In the genomic region with DNA sequence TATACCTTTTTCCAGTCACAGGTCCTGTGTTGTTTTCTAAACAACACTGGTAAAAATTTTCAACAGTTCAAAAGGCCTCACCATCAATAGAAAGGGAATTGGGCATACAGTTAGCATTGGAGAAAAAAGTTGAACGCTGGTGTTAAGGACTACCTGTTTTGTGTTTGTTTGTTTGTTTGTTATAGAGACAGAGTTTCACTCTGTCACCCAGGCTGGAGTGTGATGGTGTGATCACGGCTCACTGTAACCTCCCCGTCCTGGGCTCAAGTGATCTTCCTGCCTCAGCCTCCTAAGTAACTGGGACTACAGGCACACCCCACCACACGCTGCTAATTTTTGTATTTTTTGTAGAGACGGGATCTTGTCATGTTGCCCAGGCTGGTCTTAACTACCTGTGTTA, we compare ENCODE assay signal across 22 cellular contexts.
A peak's percentile ranks its signal among the peaks of the same experiment; 100 is the strongest.
DNase-seq lines count a peak whose midpoint lies in the region; ATAC-seq and TF ChIP-seq lines count a peak whose summit lies in the region.
"Had no signal": no experiment of that assay in that cellular context is flagged by ENCODE, and none has a peak within 500 bp of the region (broad histone marks: within the 10 kb centered on the region; RNA-seq: fewer than 3 reads in every experiment).

No MANE protein-coding gene starts in this region.

- H3K27ac Mint-ChIP-seq in activated naive CD8-positive, alpha-beta T cell, result no peak overlapping the region
- no peak overlapping the region for H3K27ac Mint-ChIP-seq in activated naive CD8-positive, alpha-beta T cell treated with anti-CD3 and anti-CD28 coated beads for 36 hours
- peak overlapping the region in 1 of 10 donors; percentile 34 for H3K27ac Mint-ChIP-seq in naive thymus-derived CD8-positive, alpha-beta T cell
- H3K27ac Mint-ChIP-seq: activated CD4-positive, alpha-beta T cell treated with anti-CD3 and anti-CD28 coated beads, Interleukin-2, amount 10 ng/mL, durations not matched to agents 24 days and 14 days; activated T-helper 2 cell treated with anti-CD3 and anti-CD28 coated beads, Interferon-gamma antibody, Interleukin-2, Interleukin-4, amounts not matched to agents 10 μg/mL and 5 μg/mL and 100 μg/mL, durations not matched to agents 14 hours and 24 hours and 36 hours; stimulated activated naive CD8-positive, alpha-beta T cell treated with anti-CD3 and anti-CD28 coated beads, Interleukin-15, amount 100 ng/mL, for 72 hours; T-helper 1 cell treated with Interleukin-12 subunit alpha and Interleukin-12 subunit beta and Interleukin-4 antibody, amounts not matched to agents 30 μg/mL and 1 μg/mL, for 36 hours had no signal

- no peak for ATAC-seq in naive thymus-derived CD8-positive, alpha-beta T cell
- no peak for ATAC-seq in GM18873 (IDR thresholded peaks at IDR 0.05; ENCODE audit: low FRiP score, unreplicated experiment)
- ATAC-seq: stimulated activated naive CD8-positive, alpha-beta T cell treated with anti-CD3 and anti-CD28 coated beads, Interleukin-15, amount 100 ng/mL, for 72 hours; upper lobe of right lung had no signal

- no peaks in the 10 kb centered on the region for H3K27me3 ChIP-seq in brain microvascular endothelial cell (replicated peaks)
- H3K27me3 ChIP-seq: adrenal gland had no signal

- in situ Hi-C loops in brain microvascular endothelial cell (cut with HindIII; ENCODE audit: low pct_ligation_motif_present, low sequenced_read_pairs), result no loop called here

- H3K27ac ChIP-seq in brain microvascular endothelial cell, result peak overlapping the region; percentile 82
- H3K27ac ChIP-seq: BLaER1 treated with 17β-estradiol and CSF1 and Interleukin-3, amounts not matched to agents 10 nM and 100 nM; KMS-11 had no signal

- H3K4me3 Mint-ChIP-seq in activated naive CD8-positive, alpha-beta T cell, result peak overlapping the region; percentile 77
- H3K4me3 Mint-ChIP-seq in activated naive CD8-positive, alpha-beta T cell treated with anti-CD3 and anti-CD28 coated beads for 36 hours, result no peak overlapping the region
- H3K4me3 Mint-ChIP-seq in naive thymus-derived CD8-positive, alpha-beta T cell, result peak overlapping the region in 9 of 10 donors; percentile 35 to 81 (median 72)
- H3K4me3 Mint-ChIP-seq: T-helper 1 cell treated with Interleukin-12 subunit alpha and Interleukin-12 subunit beta and Interleukin-4 antibody, amounts not matched to agents 30 μg/mL and 1 μg/mL, for 36 hours had no signal

- peaks cover 38% of the 10 kb centered on the region for H3K27me3 Mint-ChIP-seq in activated naive CD8-positive, alpha-beta T cell
- H3K27me3 Mint-ChIP-seq in activated naive CD8-positive, alpha-beta T cell treated with anti-CD3 and anti-CD28 coated beads for 36 hours, result peaks cover 73% of the 10 kb centered on the region
- H3K27me3 Mint-ChIP-seq in naive thymus-derived CD8-positive, alpha-beta T cell, result peaks cover 50 to 78% (median 67%) of the 10 kb centered on the region in 5 donors

- DNase-seq in activated naive CD8-positive, alpha-beta T cell treated with anti-CD3 and anti-CD28 coated beads for 36 hours, result no peak
- no peak for DNase-seq in brain microvascular endothelial cell
- DNase-seq in naive thymus-derived CD8-positive, alpha-beta T cell, result no peak
- no peak for DNase-seq in foreskin fibroblast
- no peak for DNase-seq in germinal center (ENCODE audit: low spot score)
- no peak for DNase-seq in A172 (ENCODE audit: low spot score)
- DNase-seq: activated CD4-positive, alpha-beta T cell treated with anti-CD3 and anti-CD28 coated beads, Interleukin-2, amount 10 ng/mL, durations not matched to agents 24 days and 14 days; adrenal gland; DMS153; GDM1; hypothalamus; NCI-H1694 treated with DMSO at 0.1 percent for 48 hours; NCI-H774; stimulated activated CD4-positive, alpha-beta T cell treated with anti-CD3 and anti-CD28 coated beads, Interleukin-4, amount 100 ng/mL, for 4 hours; stimulated activated naive CD8-positive, alpha-beta T cell treated with anti-CD3 and anti-CD28 coated beads, Interleukin-15, amount 100 ng/mL, for 72 hours; upper lobe of right lung had no signal

- no peak overlapping the region for H3K4me3 ChIP-seq in brain microvascular endothelial cell (ENCODE audit: low read depth, low read length)
- H3K4me3 ChIP-seq in foreskin fibroblast (ENCODE audit: low read depth in 1 of 2, low read length in 2 of 2), result no peak overlapping the region
- H3K4me3 ChIP-seq: BLaER1 treated with 17β-estradiol and CSF1 and Interleukin-3, amounts not matched to agents 10 nM and 100 nM had no signal

- H3K4me1 Mint-ChIP-seq in activated naive CD8-positive, alpha-beta T cell (ENCODE audit: low read depth), result peaks cover 17% of the 10 kb centered on the region
- H3K4me1 Mint-ChIP-seq in activated naive CD8-positive, alpha-beta T cell treated with anti-CD3 and anti-CD28 coated beads for 36 hours, result peaks cover 9% of the 10 kb centered on the region
- peaks cover 17 to 26% (median 22%) of the 10 kb centered on the region in 4 donors for H3K4me1 Mint-ChIP-seq in naive thymus-derived CD8-positive, alpha-beta T cell

- TF ChIP-seq CTCF in brain microvascular endothelial cell (IDR thresholded peaks at IDR 0.05; ENCODE audit: low read depth, low read length, missing control alignments) (no peak), foreskin fibroblast (IDR thresholded peaks at IDR 0.05; ENCODE audit: low read depth, low read length) (no peak)

- H3K9me3 Mint-ChIP-seq in activated naive CD8-positive, alpha-beta T cell (ENCODE audit: low read depth), result no peaks in the 10 kb centered on the region
- H3K9me3 Mint-ChIP-seq in activated naive CD8-positive, alpha-beta T cell treated with anti-CD3 and anti-CD28 coated beads for 36 hours, result no peaks in the 10 kb centered on the region
- peaks cover 0 to 3% (median 0%) of the 10 kb centered on the region in 9 donors for H3K9me3 Mint-ChIP-seq in naive thymus-derived CD8-positive, alpha-beta T cell
- H3K9me3 Mint-ChIP-seq: activated CD4-positive, alpha-beta T cell treated with anti-CD3 and anti-CD28 coated beads, Interleukin-2, amount 10 ng/mL, durations not matched to agents 24 days and 14 days; activated T-helper 2 cell treated with anti-CD3 and anti-CD28 coated beads, Interferon-gamma antibody, Interleukin-2, Interleukin-4, amounts not matched to agents 10 μg/mL and 5 μg/mL and 100 μg/mL, durations not matched to agents 14 hours and 24 hours and 36 hours; T-helper 1 cell treated with Interleukin-12 subunit alpha and Interleukin-12 subunit beta and Interleukin-4 antibody, amounts not matched to agents 30 μg/mL and 1 μg/mL, for 36 hours had no signal

- no peaks in the 10 kb centered on the region for H3K36me3 ChIP-seq in brain microvascular endothelial cell (replicated peaks)
- H3K36me3 ChIP-seq: adrenal gland; BLaER1 treated with 17β-estradiol and CSF1 and Interleukin-3, amounts not matched to agents 10 nM and 100 nM; upper lobe of right lung had no signal

- POLR2A ChIA-PET in naive thymus-derived CD8-positive, alpha-beta T cell (lab: Charles Lee), result no interaction called here

- H3K36me3 Mint-ChIP-seq in activated naive CD8-positive, alpha-beta T cell, result peaks cover 4% of the 10 kb centered on the region
- no peaks in the 10 kb centered on the region for H3K36me3 Mint-ChIP-seq in activated naive CD8-positive, alpha-beta T cell treated with anti-CD3 and anti-CD28 coated beads for 36 hours
- peaks cover 0 to 11% (median 2%) of the 10 kb centered on the region in 3 donors for H3K36me3 Mint-ChIP-seq in naive thymus-derived CD8-positive, alpha-beta T cell
